ENCODE assay signal across 8 cellular contexts in genomic region chr1:115807723-115808122, GRCh38. TPM values are rescaled to one million over a fixed set of nuclear protein-coding genes. Genes with fewer than 3 reads are reported as not detected.
DNase-seq lines count a peak whose midpoint lies in the region; ATAC-seq and TF ChIP-seq lines count a peak whose summit lies in the region.

No MANE protein-coding gene starts in this region.

- TF ChIP-seq CTCF in heart left ventricle (IDR thresholded peaks at IDR 0.05) (peak; percentile 55 to 77 (median 68)), psoas muscle (IDR thresholded peaks at IDR 0.05) (peak; percentile 58)

- H3K27me3 Mint-ChIP-seq in activated naive CD4-positive, alpha-beta T cell treated with anti-CD3 and anti-CD28 coated beads for 36 hours (ENCODE audit: low read depth) = peaks cover 20% of the 10 kb centered on the region

- H3K27ac ChIP-seq in heart left ventricle (no peak overlapping the region), psoas muscle (no peak overlapping the region)

- H3K9me3 Mint-ChIP-seq in activated naive CD4-positive, alpha-beta T cell treated with anti-CD3 and anti-CD28 coated beads for 36 hours = no peaks in the 10 kb centered on the region
- no peaks in the 10 kb centered on the region for H3K9me3 Mint-ChIP-seq in activated naive CD4-positive, alpha-beta T cell treated with anti-CD3 and anti-CD28 coated beads, Interleukin-2, amount 50 U/mL, for 72 hours

- CTCF ChIA-PET in activated naive CD4-positive, alpha-beta T cell treated with anti-CD3 and anti-CD28 coated beads for 36 hours (lab: Charles Lee) = interaction anchor here (0.6 to 2.2 kb wide), 10 partner anchors 15 to 668 kb away, joined by 3 to 13 read pairs (median 3); no protein-coding TSS in a partner anchor

- H3K4me3 ChIP-seq in heart left ventricle (no peak overlapping the region), psoas muscle (no peak overlapping the region)

- H3K4me1 ChIP-seq in heart left ventricle = peaks cover 0 to 9% (median 0%) of the 10 kb centered on the region in 12 donors
- no peaks in the 10 kb centered on the region for H3K4me1 ChIP-seq in psoas muscle

- H3K4me3 Mint-ChIP-seq in activated naive CD4-positive, alpha-beta T cell treated with anti-CD3 and anti-CD28 coated beads for 36 hours = no peak overlapping the region

- H3K9me3 ChIP-seq in heart left ventricle (no peaks in the 10 kb centered on the region), psoas muscle (no peaks in the 10 kb centered on the region)

- peak; percentile 67 for DNase-seq in activated naive CD4-positive, alpha-beta T cell treated with anti-CD3 and anti-CD28 coated beads for 36 hours
- DNase-seq in activated naive CD4-positive, alpha-beta T cell (lab: John Stamatoyannopoulos, UW) = no peak
- DNase-seq in NCI-H69 (lab: John Stamatoyannopoulos, UW) (peak; percentile 80), heart left ventricle (peak in 3 of 5 donors; percentile 35 to 48 (median 36)), psoas muscle (no peak)
- DNase-seq in activated naive CD4-positive, alpha-beta T cell treated with anti-CD3 and anti-CD28 coated beads, Interleukin-2, amount 50 U/mL, for 72 hours (ENCODE audit: low spot score in 2 of 2) = peak in 1 of 2 donors; percentile 60

- H3K27ac Mint-ChIP-seq in activated naive CD4-positive, alpha-beta T cell treated with anti-CD3 and anti-CD28 coated beads for 36 hours = no peak overlapping the region
- no peak overlapping the region for H3K27ac Mint-ChIP-seq in activated naive CD4-positive, alpha-beta T cell treated with anti-CD3 and anti-CD28 coated beads, Interleukin-2, amount 50 U/mL, for 72 hours

- H3K4me1 Mint-ChIP-seq in activated naive CD4-positive, alpha-beta T cell treated with anti-CD3 and anti-CD28 coated beads for 36 hours (ENCODE audit: low read depth) = no peaks in the 10 kb centered on the region

- no peaks in the 10 kb centered on the region for H3K36me3 ChIP-seq in heart left ventricle
- H3K36me3 ChIP-seq in psoas muscle (ENCODE audit: insufficient read depth in 1 of 2, low read depth in 1 of 2) = no peaks in the 10 kb centered on the region

- H3K36me3 Mint-ChIP-seq in activated naive CD4-positive, alpha-beta T cell treated with anti-CD3 and anti-CD28 coated beads for 36 hours (ENCODE audit: low read depth) = no peaks in the 10 kb centered on the region
- H3K36me3 Mint-ChIP-seq in activated naive CD4-positive, alpha-beta T cell treated with anti-CD3 and anti-CD28 coated beads, Interleukin-2, amount 50 U/mL, for 72 hours = no peaks in the 10 kb centered on the region

- peaks cover 0 to 9% (median 0%) of the 10 kb centered on the region in 9 donors for H3K27me3 ChIP-seq in heart left ventricle
- no peaks in the 10 kb centered on the region for H3K27me3 ChIP-seq in psoas muscle (ENCODE audit: insufficient read depth in 3 of 3, low read length in 2 of 3)

- 2 to 22% (median 4%) methylated on average over 2 of the region's 2 CpGs for WGBS in heart left ventricle, 4 donors
- 5 to 8% (median 7%) methylated on average over 2 of the region's 2 CpGs for WGBS in psoas muscle, 3 donors

- TF ChIP-seq POLR2A in heart left ventricle (IDR thresholded peaks at IDR 0.05) = no peak

- ATAC-seq in HG03565 (IDR thresholded peaks at IDR 0.05; ENCODE audit: unreplicated experiment) = peak; percentile 71
- peak; percentile 47 to 51 for ATAC-seq in activated naive CD4-positive, alpha-beta T cell treated with anti-CD3 and anti-CD28 coated beads, Interleukin-2, amount 50 U/mL, for 72 hours
- ATAC-seq in heart left ventricle = peak in 3 of 4 donors; percentile 66 to 76 (median 70)
- peak in 2 of 4 donors; percentile 57 to 69 for ATAC-seq in psoas muscle
- ATAC-seq in GM21619 (IDR thresholded peaks at IDR 0.05; ENCODE audit: unreplicated experiment) = no peak

- intact Hi-C loops in activated naive CD4-positive, alpha-beta T cell treated with anti-CD3 and anti-CD28 coated beads for 36 hours (cut with micrococcal nuclease) = loop anchor here (1.0 to 5.0 kb wide), 4 partner anchors 174 to 690 kb away; no protein-coding TSS in a partner anchor
- intact Hi-C loops in heart left ventricle (cut with DNase I) (loop anchor here in 9 of 10 donors (1.0 to 10.0 kb wide), 11 partner anchors 75 to 687 kb away; partner anchors contain the start of gene SLC22A15 (in 2 of the 9)), psoas muscle (cut with DNase I) (loop anchor here (2.0 to 10.0 kb wide), 3 partner anchors 173 to 217 kb away; no protein-coding TSS in a partner anchor)

RNA-seq across cellular contexts. Expression of gene NHLH2, which starts 33.2 kb away (rescaled TPM):
- total RNA-seq in activated naive CD4-positive, alpha-beta T cell treated with anti-CD3 and anti-CD28 coated beads for 36 hours = not detected
- total RNA-seq in activated naive CD4-positive, alpha-beta T cell treated with anti-CD3 and anti-CD28 coated beads, Interleukin-2, amount 50 U/mL, for 72 hours = not detected
- total RNA-seq in heart left ventricle (not detected), psoas muscle (not detected)
- polyA plus RNA-seq in heart left ventricle (not detected), psoas muscle (not detected)

RNA-seq across cellular contexts. Expression of gene CASQ2, which starts 39.2 kb away (rescaled TPM):
- not detected for total RNA-seq in activated naive CD4-positive, alpha-beta T cell treated with anti-CD3 and anti-CD28 coated beads for 36 hours
- not detected for total RNA-seq in activated naive CD4-positive, alpha-beta T cell treated with anti-CD3 and anti-CD28 coated beads, Interleukin-2, amount 50 U/mL, for 72 hours
- total RNA-seq in heart left ventricle (1,000 to 10,000 TPM in 5 of 9 donors, 100 to 1,000 TPM in 4; 700 to 1,692 (median 1,156) TPM), psoas muscle (100 to 1,000 TPM in 2 of 4 donors, 10 to 100 TPM in 2; 56.4 to 271 (median 148) TPM)
- polyA plus RNA-seq in heart left ventricle (100 to 1,000 TPM; 444 to 563 TPM), psoas muscle (10 to 100 TPM; 68.3 to 85.0 (median 84.0) TPM)

Comparison
In these comparisons a context has a peak if more than half of its experiments do, and no peak if none do; other contexts are left out.
1. DNase-seq: peak in activated naive CD4-positive, alpha-beta T cell treated with anti-CD3 and anti-CD28 coated beads for 36 hours (single experiment), NCI-H69 (single experiment) and heart left ventricle (3 of 5); none in activated naive CD4-positive, alpha-beta T cell (0 of 4) and psoas muscle (0 of 2).
2. RNA of gene CASQ2, which starts 39.2 kb away (total RNA-seq): 700 to 1,692 TPM in heart left ventricle and 56.4 to 271 TPM in psoas muscle; not detected in activated naive CD4-positive, alpha-beta T cell treated with anti-CD3 and anti-CD28 coated beads for 36 hours and not detected in activated naive CD4-positive, alpha-beta T cell treated with anti-CD3 and anti-CD28 coated beads, Interleukin-2, amount 50 U/mL, for 72 hours; every median in the first group is over 10 times any median in the second.